Comparison of ENCODE assay signal across 10 cellular contexts in genomic region chr19:18286973-18287635, GRCh38. TPM values are rescaled to one million over a fixed set of nuclear protein-coding genes. Genes with fewer than 3 reads are reported as not detected.
DNase-seq lines count a peak whose midpoint lies in the region; ATAC-seq and TF ChIP-seq lines count a peak whose summit lies in the region.
"Had no signal": no experiment of that assay in that cellular context is flagged by ENCODE, and none has a peak within 500 bp of the region (broad histone marks: within the 10 kb centered on the region; RNA-seq: fewer than 3 reads in every experiment).

No MANE protein-coding gene starts in this region.

- no peaks in the 10 kb centered on the region for H3K27me3 ChIP-seq in CD4-positive, CD25-positive, alpha-beta regulatory T cell (ENCODE audit: control insufficient read depth, insufficient read depth, low read length)
- H3K27me3 ChIP-seq: SJSA1 had no signal

- no peaks in the 10 kb centered on the region for H3K36me3 ChIP-seq in CD4-positive, CD25-positive, alpha-beta regulatory T cell (ENCODE audit: control insufficient read depth, insufficient read depth, low read length)
- H3K36me3 ChIP-seq in SK-N-MC (ENCODE audit: insufficient read depth, low read length): no peaks in the 10 kb centered on the region
- H3K36me3 ChIP-seq: SJSA1 had no signal

- no peaks in the 10 kb centered on the region for H3K9me3 ChIP-seq in CD4-positive, CD25-positive, alpha-beta regulatory T cell (ENCODE audit: control insufficient read depth in 2 of 2, low read length in 2 of 2)
- no peaks in the 10 kb centered on the region for H3K9me3 ChIP-seq in SK-N-MC (ENCODE audit: low read depth, low read length)
- H3K9me3 ChIP-seq: SJSA1 had no signal

- DNase-seq in CD4-positive, CD25-positive, alpha-beta regulatory T cell: no peak
- DNase-seq in SK-N-MC (ENCODE audit: low read depth, low spot score) (no peak), endothelial cell (ENCODE audit: low spot score) (no peak), osteocyte (ENCODE audit: extremely low spot score, unreplicated experiment) (peak; percentile 77), hypothalamus (lab: John Stamatoyannopoulos, UW) (no peak), AG08395 (ENCODE audit: low spot score) (no peak), sciatic nerve (ENCODE audit: low spot score) (no peak)

- peaks cover 57% of the 10 kb centered on the region for H3K4me1 ChIP-seq in CD4-positive, CD25-positive, alpha-beta regulatory T cell (ENCODE audit: control insufficient read depth, insufficient read depth, low read length, poor library complexity, severe bottlenecking)

- no peak overlapping the region for H3K27ac ChIP-seq in CD4-positive, CD25-positive, alpha-beta regulatory T cell (ENCODE audit: insufficient read depth, low read length, poor library complexity, severe bottlenecking)
- peak overlapping the region; percentile 1; the same call in 1 of the 2 replicates for H3K27ac ChIP-seq in SK-N-MC
- H3K27ac ChIP-seq: SJSA1 had no signal

- peaks cover 0 to 2% (median 0%) of the 10 kb centered on the region in 7 donors for H3K9me3 Mint-ChIP-seq in CD4-positive, CD25-positive, alpha-beta regulatory T cell
- H3K9me3 Mint-ChIP-seq in endothelial cell (ENCODE audit: unreplicated experiment) (no peaks in the 10 kb centered on the region), osteocyte (ENCODE audit: unreplicated experiment) (no peaks in the 10 kb centered on the region)

- no peaks in the 10 kb centered on the region for H3K36me3 Mint-ChIP-seq in CD4-positive, CD25-positive, alpha-beta regulatory T cell
- H3K36me3 Mint-ChIP-seq in endothelial cell (ENCODE audit: low read depth, unreplicated experiment) (peaks cover 3% of the 10 kb centered on the region), osteocyte (ENCODE audit: unreplicated experiment) (no peaks in the 10 kb centered on the region)

- peaks cover 14 to 66% (median 36%) of the 10 kb centered on the region in 4 donors for H3K4me1 Mint-ChIP-seq in CD4-positive, CD25-positive, alpha-beta regulatory T cell
- H3K4me1 Mint-ChIP-seq in endothelial cell (ENCODE audit: unreplicated experiment) (peaks cover 14% of the 10 kb centered on the region), osteocyte (ENCODE audit: unreplicated experiment) (peaks cover 53% of the 10 kb centered on the region)

- no peak overlapping the region for H3K9ac ChIP-seq in SK-N-MC (ENCODE audit: insufficient read length)

- TF ChIP-seq CTCF in endothelial cell (IDR thresholded peaks at IDR 0.05; ENCODE audit: unreplicated experiment) (no peak), osteocyte (IDR thresholded peaks at IDR 0.05) (no peak)

- peak overlapping the region in 2 of 4 donors; percentile 54 to 75 for H3K4me3 Mint-ChIP-seq in CD4-positive, CD25-positive, alpha-beta regulatory T cell
- H3K4me3 Mint-ChIP-seq in endothelial cell (ENCODE audit: unreplicated experiment): peak overlapping the region; percentile 62
- H3K4me3 Mint-ChIP-seq in osteocyte (ENCODE audit: unreplicated experiment): no peak overlapping the region

- peaks cover 5% of the 10 kb centered on the region for H3K27me3 Mint-ChIP-seq in CD4-positive, CD25-positive, alpha-beta regulatory T cell
- H3K27me3 Mint-ChIP-seq in endothelial cell (ENCODE audit: unreplicated experiment): peaks cover 17% of the 10 kb centered on the region
- H3K27me3 Mint-ChIP-seq in osteocyte (ENCODE audit: unreplicated experiment): no peaks in the 10 kb centered on the region

- intact Hi-C loops in sciatic nerve (cut with DNase I): no loop called here

- no peak for ATAC-seq in CD4-positive, CD25-positive, alpha-beta regulatory T cell (ENCODE audit: low read depth in 2 of 2)
- ATAC-seq in sciatic nerve: no peak
- no peak for ATAC-seq in GM18870 (IDR thresholded peaks at IDR 0.05; ENCODE audit: unreplicated experiment)
- ATAC-seq: left lobe of liver had no signal

- no peak overlapping the region for H3K4me3 ChIP-seq in CD4-positive, CD25-positive, alpha-beta regulatory T cell (ENCODE audit: low read depth, low read length)
- H3K4me3 ChIP-seq in SK-N-MC: no peak overlapping the region
- H3K4me3 ChIP-seq: SJSA1 had no signal

- H3K27ac Mint-ChIP-seq in CD4-positive, CD25-positive, alpha-beta regulatory T cell: peak overlapping the region in 2 of 3 donors; percentile 88 to 95
- no peak overlapping the region for H3K27ac Mint-ChIP-seq in endothelial cell (ENCODE audit: unreplicated experiment)
- peak overlapping the region; percentile 84 for H3K27ac Mint-ChIP-seq in osteocyte (ENCODE audit: unreplicated experiment)

RNA-seq across cellular contexts. Expression of gene JUND, which starts 5.7 kb away (rescaled TPM):
- total RNA-seq in CD4-positive, CD25-positive, alpha-beta regulatory T cell: 1,564 TPM
- 10 to 100 TPM; 30.7 to 85.9 (median 58.8) TPM for polyA plus RNA-seq in CD4-positive, CD25-positive, alpha-beta regulatory T cell
- total RNA-seq in endothelial cell (ENCODE audit: unreplicated experiment) (129 TPM), osteocyte (203 and 241 TPM in 2 replicates), sciatic nerve (298 TPM)

RNA-seq across cellular contexts. Expression of gene IQCN, which starts 12.9 kb away (rescaled TPM):
- 26.5 TPM for total RNA-seq in CD4-positive, CD25-positive, alpha-beta regulatory T cell
- polyA plus RNA-seq in CD4-positive, CD25-positive, alpha-beta regulatory T cell: under 1 TPM in 3 of 4 donors, not detected in 1; 0.03 to 0.28 (median 0.16) TPM
- total RNA-seq in endothelial cell (ENCODE audit: unreplicated experiment) (1.2 TPM), osteocyte (6.9 and 10.4 TPM in 2 replicates), sciatic nerve (12.7 TPM)

RNA-seq across cellular contexts. Expression of gene LSM4, which starts 35.8 kb away (rescaled TPM):
- total RNA-seq in CD4-positive, CD25-positive, alpha-beta regulatory T cell: 45.6 TPM
- polyA plus RNA-seq in CD4-positive, CD25-positive, alpha-beta regulatory T cell: 100 to 1,000 TPM; 101 to 118 (median 116) TPM
- total RNA-seq in endothelial cell (ENCODE audit: unreplicated experiment) (166 TPM), osteocyte (92.1 and 98.1 TPM in 2 replicates), sciatic nerve (45.7 TPM)

RNA-seq across cellular contexts. Expression of gene PGPEP1, which starts 53.3 kb away (rescaled TPM):
- 39.4 TPM for total RNA-seq in CD4-positive, CD25-positive, alpha-beta regulatory T cell
- 1 to 10 TPM; 6.7 to 8.7 (median 8.2) TPM for polyA plus RNA-seq in CD4-positive, CD25-positive, alpha-beta regulatory T cell
- total RNA-seq in endothelial cell (ENCODE audit: unreplicated experiment): 32.1 TPM
- 36.1 and 38.5 TPM in 2 replicates for total RNA-seq in osteocyte
- total RNA-seq in sciatic nerve: 49.6 TPM
